In genomic region chr12:65209655-65210043, GRCh38 we compare ENCODE assay signal across 8 cellular contexts. TPM values are rescaled to one million over a fixed set of nuclear protein-coding genes. Genes with fewer than 3 reads are reported as not detected.
DNase-seq lines count a peak whose midpoint lies in the region; ATAC-seq, FAIRE-seq and TF ChIP-seq lines count a peak whose summit lies in the region.

No MANE protein-coding gene starts in this region.

- dilution Hi-C loops in endothelial cell of umbilical vein (cut with MboI; ENCODE audit: extremely low pct_ligation_motif_present, low sequenced_read_pairs): no loop called here

- POLR2A ChIA-PET in endothelial cell of umbilical vein (lab: Charles Lee): interaction anchor here (1.9 kb wide), 1 partner anchor 40 kb away, joined by 4 read pairs; the partner anchor contains the start of gene LEMD3

- no peak for TF ChIP-seq CTCF in GM13976 (IDR thresholded peaks at IDR 0.05; ENCODE audit: borderline replicate concordance, control extremely low read depth, extremely low read depth, insufficient read depth, missing control alignments)
- TF ChIP-seq CTCF in KMS-11 (conservative IDR thresholded peaks at IDR 0.05; ENCODE audit: low read depth, low read length): no peak
- no peak for TF ChIP-seq CTCF in endothelial cell of umbilical vein (IDR thresholded peaks at IDR 0.05; ENCODE audit: extremely low read depth in 1 of 2, insufficient read depth in 1 of 2, low read depth in 1 of 2, low read length in 2 of 2)
- no peak for TF ChIP-seq CTCF in dorsolateral prefrontal cortex (IDR thresholded peaks at IDR 0.05 in 54 of 56, conservative IDR thresholded peaks at IDR 0.05 in 2 of 56; ENCODE audit: low read depth in 1 of 56, partially characterized antibody in 56 of 56)

- H3K79me2 ChIP-seq in KMS-11 (ENCODE audit: insufficient read depth, low read depth): peaks cover 50% of the 10 kb centered on the region
- peaks cover 37% of the 10 kb centered on the region for H3K79me2 ChIP-seq in endothelial cell of umbilical vein (ENCODE audit: control insufficient read depth, insufficient read depth, low read length)
- H3K79me2 ChIP-seq in GM23248 (ENCODE audit: insufficient read depth): peaks cover 71% of the 10 kb centered on the region

- H3K4me3 ChIP-seq in KMS-11 (IDR thresholded peaks at IDR 0.05; ENCODE audit: insufficient read depth, low read depth, low read length): no peak overlapping the region
- H3K4me3 ChIP-seq in endothelial cell of umbilical vein (replicated peaks in 1 of 3; ENCODE audit: insufficient read depth in 1 of 3, low read depth in 1 of 3, low read length in 3 of 3): peak overlapping the region in 1 of 3 experiments; percentile 16
- H3K4me3 ChIP-seq in dorsolateral prefrontal cortex: no peak overlapping the region
- H3K4me3 ChIP-seq in GM23248: no peak overlapping the region

- H3K9me2 ChIP-seq in GM23248 (ENCODE audit: insufficient read depth): no peaks in the 10 kb centered on the region

- H3K4me1 ChIP-seq in KMS-11 (ENCODE audit: low read depth, poor library complexity, severe bottlenecking): peaks cover 54% of the 10 kb centered on the region
- H3K4me1 ChIP-seq in endothelial cell of umbilical vein (ENCODE audit: control insufficient read depth, extremely low read depth, insufficient read depth, low read length): peaks cover 17% of the 10 kb centered on the region
- no peaks in the 10 kb centered on the region for H3K4me1 ChIP-seq in GM23248 (ENCODE audit: insufficient read depth)

- no TSS peak for BruUV-seq in endothelial cell of umbilical vein (replicated peaks; lab: Mats Ljungman, UMichigan)

- H3K4me2 ChIP-seq in KMS-11 (peak overlapping the region; percentile 53), endothelial cell of umbilical vein (ENCODE audit: insufficient read depth, low read length) (peak overlapping the region; percentile 85), GM23248 (ENCODE audit: unreplicated experiment) (no peak overlapping the region)

- no peaks in the 10 kb centered on the region for H3F3A ChIP-seq in GM23248 (ENCODE audit: insufficient read depth)

- H3K36me3 ChIP-seq in KMS-11 (ENCODE audit: insufficient read depth) (no peaks in the 10 kb centered on the region), endothelial cell of umbilical vein (ENCODE audit: control insufficient read depth in 2 of 2, extremely low read depth in 1 of 2, insufficient read depth in 2 of 2, low read length in 2 of 2) (no peaks in the 10 kb centered on the region), GM23248 (ENCODE audit: low read depth) (no peaks in the 10 kb centered on the region)

- CTCF ChIA-PET in endothelial cell of umbilical vein (lab: Charles Lee): interaction anchor here (0.8 to 3.4 kb wide), 11 partner anchors 9 to 414 kb away, joined by 3 to 29 read pairs (median 3); partner anchors contain the start of gene LEMD3

- WGBS in GM23248 (ENCODE audit: low coverage in 1 of 2, low lambda C conversion rate in 2 of 2, missing lambda C conversion rate in 2 of 2), 2 experiments: 52 to 63% methylated on average over 2 of the region's 2 CpGs

- ATAC-seq in GM21528 (IDR thresholded peaks at IDR 0.05; ENCODE audit: low FRiP score, unreplicated experiment): peak; percentile 91

- H3K9ac ChIP-seq in KMS-11 (no peak overlapping the region), endothelial cell of umbilical vein (replicated peaks; ENCODE audit: extremely low read depth, insufficient read depth, low read length) (peak overlapping the region; percentile 42), GM23248 (no peak overlapping the region)

- H3K27me3 ChIP-seq in KMS-11 (ENCODE audit: insufficient read depth, low read depth): no peaks in the 10 kb centered on the region
- H3K27me3 ChIP-seq in endothelial cell of umbilical vein (ENCODE audit: control insufficient read depth in 2 of 2, insufficient read depth in 2 of 2, low read length in 2 of 2): no peaks in the 10 kb centered on the region
- H3K27me3 ChIP-seq in dorsolateral prefrontal cortex: no peaks in the 10 kb centered on the region
- no peaks in the 10 kb centered on the region for H3K27me3 ChIP-seq in GM23248 (replicated peaks; ENCODE audit: insufficient read depth)

- no peak overlapping the region for H2AFZ ChIP-seq in KMS-11 (ENCODE audit: low read depth)
- no peak overlapping the region for H2AFZ ChIP-seq in endothelial cell of umbilical vein (ENCODE audit: low read depth, low read length)
- H2AFZ ChIP-seq in GM23248: no peak overlapping the region

- H3K27ac ChIP-seq in KMS-11: no peak overlapping the region
- H3K27ac ChIP-seq in endothelial cell of umbilical vein (ENCODE audit: insufficient read depth, low read depth, low read length): peak overlapping the region; percentile 3
- H3K27ac ChIP-seq in dorsolateral prefrontal cortex: no peak overlapping the region
- no peak overlapping the region for H3K27ac ChIP-seq in GM23248

- no peaks in the 10 kb centered on the region for H3K9me1 ChIP-seq in endothelial cell of umbilical vein (replicated peaks; ENCODE audit: control insufficient read depth, extremely low read depth, insufficient read depth, low read length)

- peaks cover 9% of the 10 kb centered on the region; the same call in 1 of the 2 replicates for H4K20me1 ChIP-seq in KMS-11 (ENCODE audit: insufficient read depth)
- H4K20me1 ChIP-seq in endothelial cell of umbilical vein (replicated peaks; ENCODE audit: control insufficient read depth, extremely low read depth, insufficient read depth, low read length): no peaks in the 10 kb centered on the region
- H4K20me1 ChIP-seq in GM23248 (ENCODE audit: insufficient read depth): no peaks in the 10 kb centered on the region; the same call in 1 of the 2 replicates

- H3K9me3 ChIP-seq in endothelial cell of umbilical vein (replicated peaks; ENCODE audit: control insufficient read depth, insufficient read depth, low read length): no peaks in the 10 kb centered on the region
- no peaks in the 10 kb centered on the region for H3K9me3 ChIP-seq in GM23248 (ENCODE audit: low read depth)

- TF ChIP-seq POLR2A in endothelial cell of umbilical vein (IDR thresholded peaks at IDR 0.05; ENCODE audit: low read depth, low read length): no peak

- FAIRE-seq in endothelial cell of umbilical vein (lab: Jason Lieb, UNC): peak; percentile 78

- DNase-seq in GM13976 (ENCODE audit: low spot score) (peak; percentile 13), endothelial cell of umbilical vein (ENCODE audit: low read depth, low spot score) (peak; percentile 82), HUDEP-2 (lab: John Stamatoyannopoulos, UW; ENCODE audit: unreplicated experiment in 76 of 76) (no peak), dorsolateral prefrontal cortex (no peak), NCI-H524 (lab: John Stamatoyannopoulos, UW) (no peak), GM23248 (no peak)

- in situ Hi-C loops in GM13976 (cut with MboI; ENCODE audit: low sequenced_read_pairs, unreplicated experiment): no loop called here
- in situ Hi-C loops in GM23248 (cut with MboI): no loop called here

- intact Hi-C loops in endothelial cell of umbilical vein (cut with micrococcal nuclease): loop anchor here (2.0 kb wide), 1 partner anchor 39 kb away; no protein-coding TSS in a partner anchor
- intact Hi-C loops in dorsolateral prefrontal cortex (cut with DNase I): no loop called here

TF ChIP-seq in endothelial cell of umbilical vein, 7 proteins besides CTCF, POLR2A, EP300 and RAD21:
- no peak for TF ChIP-seq MAX (IDR thresholded peaks at IDR 0.05; ENCODE audit: insufficient read depth, insufficient read length)
- TF ChIP-seq FOS (IDR thresholded peaks at IDR 0.05; ENCODE audit: borderline replicate concordance, insufficient read depth, low read length): no peak
- no peak for TF ChIP-seq GATA2 (IDR thresholded peaks at IDR 0.05; ENCODE audit: insufficient read depth, insufficient read length, low read depth, low read length)
- no peak for TF ChIP-seq EZH2 (IDR thresholded peaks at IDR 0.05; ENCODE audit: borderline replicate concordance, low read depth, low read length, severe bottlenecking)
- no peak for TF ChIP-seq POLR2AphosphoS5 (IDR thresholded peaks at IDR 0.05; ENCODE audit: insufficient read depth, low read depth, low read length)

RNA-seq across cellular contexts. Expression of gene LEMD3, which starts 40.3 kb away (rescaled TPM):
- 24.2 and 29.0 TPM in 2 replicates for total RNA-seq in endothelial cell of umbilical vein
- 4.6 and 7.4 TPM in 2 replicates for polyA plus RNA-seq in endothelial cell of umbilical vein
- 4.3 and 4.5 TPM in 2 replicates for polyA plus RNA-seq in endothelial cell of umbilical vein (2011; cell fraction: cytosol; rRNA removed)
- polyA plus RNA-seq in endothelial cell of umbilical vein (2011; cell fraction: nucleus; rRNA removed): 17.6 and 25.7 TPM in 2 replicates
- 14.8 and 15.0 TPM in 2 replicates for polyA plus RNA-seq in endothelial cell of umbilical vein (2012)
- polyA minus RNA-seq in endothelial cell of umbilical vein: 10.3 and 11.4 TPM in 2 replicates
- polyA minus RNA-seq in endothelial cell of umbilical vein (2011; cell fraction: cytosol; rRNA and poly(A)+ RNA removed): 16.3 TPM
- polyA minus RNA-seq in endothelial cell of umbilical vein (2011; cell fraction: nucleus; rRNA and poly(A)+ RNA removed): 24.8 and 27.4 TPM in 2 replicates
- total RNA-seq in dorsolateral prefrontal cortex: 10 to 100 TPM; 28.3 to 49.9 (median 37.3) TPM
- total RNA-seq in GM23248 (2014; rRNA removed; shearing (Covaris generic)): 17.9 and 36.3 TPM in 2 replicates
- 8.4 and 8.6 TPM in 2 replicates for polyA plus RNA-seq in GM23248 (2016; fragmentation: Nextera tagmentation; extraction: Ambion mirVana)

Comparison
In these comparisons a context has a peak if more than half of its experiments do, and no peak if none do; other contexts are left out.
1. DNase-seq: peak in GM13976 (single experiment) and endothelial cell of umbilical vein (single experiment); none in HUDEP-2 (0 of 76), dorsolateral prefrontal cortex (0 of 10), NCI-H524 (0 of 2) and GM23248 (single experiment).